In genomic region chr2:109247340-109247739, GRCh38 we compare ENCODE assay signal across 21 cellular contexts.
A peak's percentile ranks its signal among the peaks of the same experiment; 100 is the strongest.
DNase-seq lines count a peak whose midpoint lies in the region; ATAC-seq and TF ChIP-seq lines count a peak whose summit lies in the region.
"Had no signal": no experiment of that assay in that cellular context is flagged by ENCODE, and none has a peak within 500 bp of the region (broad histone marks: within the 10 kb centered on the region; RNA-seq: fewer than 3 reads in every experiment).

No MANE protein-coding gene starts in this region.

- no peaks in the 10 kb centered on the region for H3F3A ChIP-seq in GM23338 (replicated peaks; ENCODE audit: low read depth)

- H3K9me3 Mint-ChIP-seq in naive B cell (no peaks in the 10 kb centered on the region), GM23338 (no peaks in the 10 kb centered on the region)
- H3K9me3 Mint-ChIP-seq: activated B cell treated with CpG ODN at 0.5 μM for 24 hours; activated T-helper 2 cell treated with anti-CD3 and anti-CD28 coated beads, Interferon-gamma antibody, Interleukin-2, Interleukin-4, amounts not matched to agents 10 μg/mL and 5 μg/mL and 100 μg/mL, durations not matched to agents 14 hours and 24 hours and 36 hours; stimulated activated naive CD8-positive, alpha-beta T cell treated with anti-CD3 and anti-CD28 coated beads, Interleukin-15, Interleukin-2, amounts not matched to agents 100 ng/mL and 50 ng/mL, for 24 hours had no signal

- H3K4me1 Mint-ChIP-seq in naive B cell (peaks cover 23 to 46% (median 23%) of the 10 kb centered on the region in 3 donors), GM23338 (peaks cover 9% of the 10 kb centered on the region; the same call in 2 of the 3 replicates)

- intact Hi-C loops in left ventricle myocardium inferior (cut with micrococcal nuclease) (loop anchor here (10.0 kb wide), 1 partner anchor 77 kb away; no protein-coding TSS in a partner anchor), left ventricle myocardium superior (cut with micrococcal nuclease) (no loop called here)

- H3K27me3 ChIP-seq in left ventricle myocardium inferior (ENCODE audit: low read depth) (no peaks in the 10 kb centered on the region), GM23338 (ENCODE audit: insufficient read depth) (no peaks in the 10 kb centered on the region)
- H3K27me3 ChIP-seq: upper lobe of left lung had no signal

- H3K36me3 ChIP-seq in left ventricle myocardium inferior = no peaks in the 10 kb centered on the region
- H3K36me3 ChIP-seq in GM23338 (ENCODE audit: insufficient read depth) = no peaks in the 10 kb centered on the region
- H3K36me3 ChIP-seq: upper lobe of left lung had no signal

- no peaks in the 10 kb centered on the region for H3K79me2 ChIP-seq in GM23338 (replicated peaks; ENCODE audit: insufficient read depth)

- H3K36me3 Mint-ChIP-seq in naive B cell = no peaks in the 10 kb centered on the region
- H3K36me3 Mint-ChIP-seq in GM23338 (ENCODE audit: low read depth) = no peaks in the 10 kb centered on the region

- H3K27ac Mint-ChIP-seq in naive B cell = peak overlapping the region in 4 of 6 donors; percentile 12 to 89 (median 38)
- H3K27ac Mint-ChIP-seq in GM23338 = no peak overlapping the region
- H3K27ac Mint-ChIP-seq: activated B cell treated with CpG ODN at 0.5 μM for 24 hours; activated T-helper 2 cell treated with anti-CD3 and anti-CD28 coated beads, Interferon-gamma antibody, Interleukin-2, Interleukin-4, amounts not matched to agents 10 μg/mL and 5 μg/mL and 100 μg/mL, durations not matched to agents 14 hours and 24 hours and 36 hours; stimulated activated naive CD8-positive, alpha-beta T cell treated with anti-CD3 and anti-CD28 coated beads, Interleukin-15, Interleukin-2, amounts not matched to agents 100 ng/mL and 50 ng/mL, for 24 hours had no signal

- H3K4me3 Mint-ChIP-seq in naive B cell = peak overlapping the region in 3 of 8 donors; percentile 40 to 58 (median 47)
- no peak overlapping the region for H3K4me3 Mint-ChIP-seq in GM23338
- H3K4me3 Mint-ChIP-seq: activated B cell treated with CpG ODN at 0.5 μM for 24 hours; stimulated activated naive CD8-positive, alpha-beta T cell treated with anti-CD3 and anti-CD28 coated beads, Interleukin-15, Interleukin-2, amounts not matched to agents 100 ng/mL and 50 ng/mL, for 24 hours had no signal

- no peak overlapping the region for H3K4me3 ChIP-seq in left ventricle myocardium inferior
- no peak overlapping the region for H3K4me3 ChIP-seq in GM23338
- H3K4me3 ChIP-seq: upper lobe of left lung had no signal

- no peaks in the 10 kb centered on the region for H4K20me1 ChIP-seq in GM23338 (replicated peaks; ENCODE audit: insufficient read depth)

- ATAC-seq in left ventricle myocardium superior (no peak), naive B cell (ENCODE audit: low read depth in 2 of 2) (no peak), GM23338 (no peak), GM18870 (IDR thresholded peaks at IDR 0.05; ENCODE audit: unreplicated experiment) (no peak)
- ATAC-seq in activated CD4-positive, CD25-positive, alpha-beta regulatory T cell treated with anti-CD3 and anti-CD28 coated beads, Interleukin-2, amount 50 U/mL, for 24 hours = no peak
- ATAC-seq: PC-3 had no signal

- no peaks in the 10 kb centered on the region for H3K27me3 Mint-ChIP-seq in naive B cell
- H3K27me3 Mint-ChIP-seq in GM23338 (ENCODE audit: insufficient read depth, low read depth, poor library complexity) = peaks cover 5% of the 10 kb centered on the region
- H3K27me3 Mint-ChIP-seq: activated B cell treated with CpG ODN at 0.5 μM for 24 hours; stimulated activated naive CD8-positive, alpha-beta T cell treated with anti-CD3 and anti-CD28 coated beads, Interleukin-15, Interleukin-2, amounts not matched to agents 100 ng/mL and 50 ng/mL, for 24 hours had no signal

- no peak overlapping the region for H2AFZ ChIP-seq in GM23338

- H3K9me3 ChIP-seq in left ventricle myocardium inferior (replicated peaks) = no peaks in the 10 kb centered on the region
- H3K9me3 ChIP-seq: upper lobe of left lung had no signal

- no peak for DNase-seq in left ventricle myocardium inferior
- DNase-seq in left ventricle myocardium superior = no peak
- peak; percentile 46 for DNase-seq in dermis blood vessel endothelial cell
- DNase-seq in naive B cell = no peak
- DNase-seq in GM23338 (ENCODE audit: low spot score) = no peak
- DNase-seq in ecto neural progenitor cell (ENCODE audit: low spot score) = no peak
- DNase-seq: activated B cell treated with CpG ODN at 0.5 μM for 24 hours; amniotic stem cell; cerebellar nuclear complex; kidney; NCI-H1092; NCI-H2171; occipital lobe; PC-3; stimulated activated CD4-positive, alpha-beta T cell treated with anti-CD3 and anti-CD28 coated beads, Interleukin-1b, Interleukin-23, amount 100 ng/mL, for 48 hours had no signal

- H3K27ac ChIP-seq in left ventricle myocardium inferior (replicated peaks) (peak overlapping the region; percentile 45), GM23338 (ENCODE audit: low read depth) (no peak overlapping the region)
- H3K27ac ChIP-seq: KMS-11, upper lobe of left lung had no signal

- H3K9me2 ChIP-seq in GM23338 (ENCODE audit: insufficient read depth) = 0 out of 2 replicates have a peak, but pooled peaks cover 3% of the 10 kb centered on the region

- H3K4me1 ChIP-seq in left ventricle myocardium inferior (peaks cover 68% of the 10 kb centered on the region), GM23338 (ENCODE audit: insufficient read depth) (no peaks in the 10 kb centered on the region)

- TF ChIP-seq CTCF in left ventricle myocardium inferior (IDR thresholded peaks at IDR 0.05; ENCODE audit: borderline replicate concordance) (no peak), GM23338 (conservative IDR thresholded peaks at IDR 0.05; ENCODE audit: low read depth in 2 of 2) (no peak)

- H3K4me2 ChIP-seq in GM23338 = no peak overlapping the region
- H3K4me2 ChIP-seq: KMS-11 had no signal

TF ChIP-seq in GM23338, 12 proteins besides CTCF, POLR2A, EP300 and RAD21 (continues in another document):
- TF ChIP-seq ZNF462 (CRISPR knock-in tag; IDR thresholded peaks at IDR 0.05) (no peak), ZNF114 (CRISPR knock-in tag; IDR thresholded peaks at IDR 0.05) (no peak), JUNB (IDR thresholded peaks at IDR 0.05; ENCODE audit: unreplicated experiment) (no peak), EZH2phosphoT487 (IDR thresholded peaks at IDR 0.05; ENCODE audit: unreplicated experiment) (no peak), POLR2AphosphoS5 (IDR thresholded peaks at IDR 0.05; ENCODE audit: low read depth) (no peak), STAT1 (IDR thresholded peaks at IDR 0.05; ENCODE audit: unreplicated experiment) (no peak)
